Comparison of ENCODE assay signal across 10 cellular contexts in the genomic region with DNA sequence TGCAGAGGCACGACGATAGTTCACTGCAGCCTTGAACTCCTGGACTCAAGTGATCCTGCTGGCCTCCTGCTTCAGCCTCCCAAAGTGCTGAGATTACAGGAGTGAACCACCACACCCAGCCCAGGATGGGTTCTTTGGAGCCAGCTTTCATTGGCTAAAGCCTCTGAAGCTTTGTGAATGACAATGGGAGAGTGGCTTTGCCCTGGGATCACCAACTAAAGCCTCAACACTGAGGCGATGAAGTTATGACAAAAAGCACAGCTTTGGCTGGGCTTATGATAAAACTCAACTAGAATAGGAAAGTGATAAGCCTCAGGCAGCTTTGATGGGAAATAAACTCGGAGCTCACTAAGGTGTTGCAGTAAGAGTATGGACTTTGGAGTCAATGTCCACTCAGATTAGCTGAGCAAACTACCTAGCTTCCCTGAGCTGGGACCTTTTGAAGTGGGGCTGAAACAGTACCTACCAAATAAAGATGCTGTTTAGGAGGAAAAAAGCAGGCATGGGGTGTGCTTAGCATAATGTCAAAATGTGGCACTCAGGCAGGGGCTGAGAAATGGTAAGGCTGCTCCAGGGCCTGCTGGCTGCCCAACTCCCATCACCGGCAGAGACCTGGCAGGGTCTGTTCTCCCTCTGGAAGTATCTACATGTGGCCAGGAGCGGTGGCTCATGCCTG. TPM values are rescaled to one million over a fixed set of nuclear protein-coding genes. Genes with fewer than 3 reads are reported as not detected.
DNase-seq lines count a peak whose midpoint lies in the region; ATAC-seq and TF ChIP-seq lines count a peak whose summit lies in the region.
"Had no signal": no experiment of that assay in that cellular context is flagged by ENCODE, and none has a peak within 500 bp of the region (broad histone marks: within the 10 kb centered on the region; RNA-seq: fewer than 3 reads in every experiment).

No MANE protein-coding gene starts in this region.

- no peak overlapping the region for H3K4me3 Mint-ChIP-seq in activated T-cell treated with anti-CD3 and anti-CD28 coated beads, Interleukin-2, amount 50 U/mL, for 24 hours
- H3K4me3 Mint-ChIP-seq in activated T-cell treated with anti-CD3 and anti-CD28 coated beads, Interleukin-2, amount 50 U/mL, for 4 hours = no peak overlapping the region

- H3K27ac Mint-ChIP-seq in activated T-cell treated with anti-CD3 and anti-CD28 coated beads, Interleukin-2, amount 50 U/mL, for 24 hours = peak overlapping the region; percentile 72

- H3K36me3 ChIP-seq in adrenal gland (replicated peaks in 1 of 2) = peaks cover 0 to 14% of the 10 kb centered on the region in 2 donors
- H3K36me3 ChIP-seq in mucosa of rectum (ENCODE audit: control insufficient read depth in 2 of 2, insufficient read depth in 2 of 2, low read length in 2 of 2) = peaks cover 10 to 26% of the 10 kb centered on the region in 2 donors
- peaks cover 0 to 13% (median 0%) of the 10 kb centered on the region in 3 donors for H3K36me3 ChIP-seq in tibial artery

- DNase-seq in activated T-cell treated with anti-CD3 and anti-CD28 coated beads, Interleukin-2, amount 50 U/mL, for 24 hours = no peak
- no peak for DNase-seq in activated T-cell treated with anti-CD3 and anti-CD28 coated beads for 4 hours
- DNase-seq in adrenal gland = no peak
- DNase-seq in tibial artery = no peak
- no peak for DNase-seq in pons (ENCODE audit: low spot score)
- DNase-seq in activated T-cell treated with anti-CD3 and anti-CD28 coated beads, Interleukin-2, amount 50 U/mL, for 4 hours = no peak
- DNase-seq in T-helper 1 cell = no peak
- DNase-seq: dermis blood vessel endothelial cell had no signal

- intact Hi-C loops in adrenal gland (cut with DNase I) = loop anchor here in 1 of 2 donors (10.0 kb wide), 1 partner anchor 117 kb away; the partner anchor contains the start of gene DUSP2
- intact Hi-C loops in tibial artery (cut with DNase I; ENCODE audit: low total_unique reads) = loop anchor here (10.0 kb wide), 1 partner anchor 243 kb away; the partner anchor contains the start of gene NEURL3

- peaks cover 76% of the 10 kb centered on the region for H3K4me1 Mint-ChIP-seq in activated T-cell treated with anti-CD3 and anti-CD28 coated beads, Interleukin-2, amount 50 U/mL, for 24 hours (ENCODE audit: low read depth)
- H3K4me1 Mint-ChIP-seq in activated T-cell treated with anti-CD3 and anti-CD28 coated beads, Interleukin-2, amount 50 U/mL, for 4 hours (ENCODE audit: low read depth) = peaks cover 73% of the 10 kb centered on the region

- H3K36me3 Mint-ChIP-seq in activated T-cell treated with anti-CD3 and anti-CD28 coated beads, Interleukin-2, amount 50 U/mL, for 24 hours (ENCODE audit: low read depth) = peaks cover 78% of the 10 kb centered on the region
- peaks cover 4% of the 10 kb centered on the region for H3K36me3 Mint-ChIP-seq in activated T-cell treated with anti-CD3 and anti-CD28 coated beads, Interleukin-2, amount 50 U/mL, for 4 hours (ENCODE audit: insufficient read depth)

- H3K9me3 ChIP-seq in adrenal gland (replicated peaks in 1 of 3) = no peaks in the 10 kb centered on the region
- no peaks in the 10 kb centered on the region for H3K9me3 ChIP-seq in mucosa of rectum (ENCODE audit: control insufficient read depth in 2 of 2, low read length in 2 of 2)
- H3K9me3 ChIP-seq in tibial artery = no peaks in the 10 kb centered on the region

- H3K9me3 Mint-ChIP-seq in activated T-cell treated with anti-CD3 and anti-CD28 coated beads, Interleukin-2, amount 50 U/mL, for 24 hours = no peaks in the 10 kb centered on the region
- H3K9me3 Mint-ChIP-seq in activated T-cell treated with anti-CD3 and anti-CD28 coated beads, Interleukin-2, amount 50 U/mL, for 4 hours = no peaks in the 10 kb centered on the region

- H3K27ac ChIP-seq in adrenal gland (peak overlapping the region; percentile 88 to 97 (median 94)), mucosa of rectum (ENCODE audit: low read depth in 2 of 2, low read length in 2 of 2) (peak overlapping the region; percentile 89 to 93), tibial artery (peak overlapping the region; percentile 83 to 89)
- H3K27ac ChIP-seq: KMS-11 had no signal

- H3K27me3 Mint-ChIP-seq in activated T-cell treated with anti-CD3 and anti-CD28 coated beads, Interleukin-2, amount 50 U/mL, for 24 hours = no peaks in the 10 kb centered on the region
- H3K27me3 Mint-ChIP-seq in activated T-cell treated with anti-CD3 and anti-CD28 coated beads, Interleukin-2, amount 50 U/mL, for 4 hours (ENCODE audit: low read depth) = no peaks in the 10 kb centered on the region

- TF ChIP-seq CTCF in adrenal gland (IDR thresholded peaks at IDR 0.05) (no peak), tibial artery (IDR thresholded peaks at IDR 0.05) (no peak)

- H3K4me3 ChIP-seq in adrenal gland = no peak overlapping the region
- H3K4me3 ChIP-seq in mucosa of rectum (ENCODE audit: low read length in 2 of 2) = no peak overlapping the region
- H3K4me3 ChIP-seq in tibial artery = no peak overlapping the region

- ATAC-seq in activated T-cell treated with anti-CD3 and anti-CD28 coated beads, Interleukin-2, amount 50 U/mL, for 4 hours = no peak

- no peak for TF ChIP-seq POLR2A in adrenal gland (IDR thresholded peaks at IDR 0.05)

- peak overlapping the region in 1 of 2 donors; percentile 41 for H3K9ac ChIP-seq in mucosa of rectum (ENCODE audit: low read depth in 1 of 2, low read length in 2 of 2)
- H3K9ac ChIP-seq: KMS-11 had no signal

- H3K4me1 ChIP-seq in adrenal gland (replicated peaks in 1 of 2) (peaks cover 53 to 82% of the 10 kb centered on the region in 2 donors), mucosa of rectum (ENCODE audit: control insufficient read depth in 2 of 2, insufficient read depth in 2 of 2, low read length in 2 of 2) (peaks cover 45 to 48% of the 10 kb centered on the region in 2 donors), tibial artery (peaks cover 13 to 85% (median 73%) of the 10 kb centered on the region in 4 donors)

- H3K27me3 ChIP-seq in adrenal gland = no peaks in the 10 kb centered on the region
- no peaks in the 10 kb centered on the region for H3K27me3 ChIP-seq in mucosa of rectum (ENCODE audit: control insufficient read depth in 2 of 2, insufficient read depth in 2 of 2, low read length in 2 of 2)
- H3K27me3 ChIP-seq in tibial artery = no peaks in the 10 kb centered on the region

- WGBS in adrenal gland, 4 donors = 70 to 72% (median 71%) methylated on average over 6 of the region's 6 CpGs

RNA-seq across cellular contexts. Expression of gene TMEM127, which starts 4.3 kb away (rescaled TPM):
- total RNA-seq in adrenal gland = 10 to 100 TPM; 57.7 to 89.2 (median 71.2) TPM
- 10 to 100 TPM; 14.9 to 48.2 (median 14.9) TPM for polyA plus RNA-seq in adrenal gland
- 10 to 100 TPM; 31.9 to 37.5 (median 36.9) TPM for total RNA-seq in activated T-cell treated with anti-CD3 and anti-CD28 coated beads, Interleukin-2, amount 50 U/mL, for 4 hours

RNA-seq across cellular contexts. Expression of gene CIAO1, which starts 4.6 kb away (rescaled TPM):
- 100 to 1,000 TPM in 6 of 8 donors, 10 to 100 TPM in 2; 92.5 to 237 (median 139) TPM for total RNA-seq in adrenal gland
- polyA plus RNA-seq in adrenal gland = 100 to 1,000 TPM in 1 of 3 donors, 10 to 100 TPM in 2; 52.5 to 137 (median 59.5) TPM
- total RNA-seq in activated T-cell treated with anti-CD3 and anti-CD28 coated beads, Interleukin-2, amount 50 U/mL, for 4 hours = 100 to 1,000 TPM; 106 to 114 (median 109) TPM

RNA-seq across cellular contexts. Expression of gene SNRNP200, which starts 43.9 kb away (rescaled TPM):
- 100 to 1,000 TPM in 2 of 8 donors, 10 to 100 TPM in 6; 69.3 to 114 (median 96.1) TPM for total RNA-seq in adrenal gland
- 100 to 1,000 TPM in 2 of 3 donors, 10 to 100 TPM in 1; 80.9 to 117 (median 103) TPM for polyA plus RNA-seq in adrenal gland
- total RNA-seq in activated T-cell treated with anti-CD3 and anti-CD28 coated beads, Interleukin-2, amount 50 U/mL, for 4 hours = 100 to 1,000 TPM; 219 to 232 (median 223) TPM

RNA-seq across cellular contexts. Expression of gene STARD7, which starts 52.8 kb away (rescaled TPM):
- 100 to 1,000 TPM; 145 to 209 (median 166) TPM for total RNA-seq in adrenal gland
- polyA plus RNA-seq in adrenal gland = 100 to 1,000 TPM in 1 of 3 donors, 10 to 100 TPM in 2; 37.8 to 129 (median 45.9) TPM
- 100 to 1,000 TPM; 241 to 281 (median 267) TPM for total RNA-seq in activated T-cell treated with anti-CD3 and anti-CD28 coated beads, Interleukin-2, amount 50 U/mL, for 4 hours
